1 cellular context compared by ENCODE assay signal in the genomic region with DNA sequence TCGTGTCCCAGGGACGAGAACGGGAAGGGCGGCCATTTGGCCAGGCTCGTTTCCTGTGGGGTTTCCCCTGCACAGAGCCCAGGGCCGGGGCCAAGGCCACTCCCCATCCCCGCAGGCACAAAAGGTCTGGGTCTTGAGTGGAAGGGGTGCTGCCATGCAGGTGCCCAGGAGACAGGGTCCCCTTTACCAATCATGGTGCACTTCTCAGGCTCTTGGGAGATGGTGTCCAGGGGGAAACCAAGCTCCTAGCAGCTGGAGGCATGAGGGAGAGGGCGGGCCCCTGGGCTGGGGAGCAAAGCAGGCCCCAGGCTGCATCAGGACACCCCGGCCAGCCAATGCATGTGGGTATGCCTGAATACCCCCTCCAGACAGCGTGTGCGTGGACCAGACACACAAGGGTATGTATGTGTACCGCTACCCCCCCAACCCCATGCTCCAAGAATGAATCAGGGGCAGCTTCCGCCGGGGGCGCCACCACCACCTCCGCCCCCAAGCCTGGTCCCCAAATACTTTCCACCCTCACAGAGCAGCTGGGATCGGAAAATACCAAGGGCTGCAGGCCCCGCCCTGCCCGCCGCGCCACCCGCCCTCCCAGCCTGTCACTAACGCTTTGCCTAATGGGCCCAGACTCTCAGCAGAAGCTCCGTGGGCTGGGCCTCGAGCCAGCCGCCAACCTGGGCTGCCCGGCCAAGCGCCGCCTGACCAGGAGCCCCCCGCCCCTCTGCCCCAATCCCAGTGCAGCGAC.
TF ChIP-seq lines count a peak whose summit lies in the region.

No MANE protein-coding gene starts in this region.

TF ChIP-seq in K562, 482 proteins besides CTCF, POLR2A, EP300 and RAD21 (continued from another document and continues in another):
- TF ChIP-seq, protein P1, sequence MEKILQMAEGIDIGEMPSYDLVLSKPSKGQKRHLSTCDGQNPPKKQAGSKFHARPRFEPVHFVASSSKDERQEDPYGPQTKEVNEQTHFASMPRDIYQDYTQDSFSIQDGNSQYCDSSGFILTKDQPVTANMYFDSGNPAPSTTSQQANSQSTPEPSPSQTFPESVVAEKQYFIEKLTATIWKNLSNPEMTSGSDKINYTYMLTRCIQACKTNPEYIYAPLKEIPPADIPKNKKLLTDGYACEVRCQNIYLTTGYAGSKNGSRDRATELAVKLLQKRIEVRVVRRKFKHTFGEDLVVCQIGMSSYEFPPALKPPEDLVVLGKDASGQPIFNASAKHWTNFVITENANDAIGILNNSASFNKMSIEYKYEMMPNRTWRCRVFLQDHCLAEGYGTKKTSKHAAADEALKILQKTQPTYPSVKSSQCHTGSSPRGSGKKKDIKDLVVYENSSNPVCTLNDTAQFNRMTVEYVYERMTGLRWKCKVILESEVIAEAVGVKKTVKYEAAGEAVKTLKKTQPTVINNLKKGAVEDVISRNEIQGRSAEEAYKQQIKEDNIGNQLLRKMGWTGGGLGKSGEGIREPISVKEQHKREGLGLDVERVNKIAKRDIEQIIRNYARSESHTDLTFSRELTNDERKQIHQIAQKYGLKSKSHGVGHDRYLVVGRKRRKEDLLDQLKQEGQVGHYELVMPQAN (IDR thresholded peaks at IDR 0.05; ENCODE audit: borderline replicate concordance), result 0 out of 2 replicates have a peak, but pooled peaks have one; percentile 45
- no peak for TF ChIP-seq JUNB (CRISPR knock-in tag; conservative IDR thresholded peaks at IDR 0.05)
- 0 out of 2 replicates have a peak, but pooled peaks have one; percentile 17 for TF ChIP-seq RFX7 (CRISPR knock-in tag; IDR thresholded peaks at IDR 0.05)
- TF ChIP-seq, protein P2, sequence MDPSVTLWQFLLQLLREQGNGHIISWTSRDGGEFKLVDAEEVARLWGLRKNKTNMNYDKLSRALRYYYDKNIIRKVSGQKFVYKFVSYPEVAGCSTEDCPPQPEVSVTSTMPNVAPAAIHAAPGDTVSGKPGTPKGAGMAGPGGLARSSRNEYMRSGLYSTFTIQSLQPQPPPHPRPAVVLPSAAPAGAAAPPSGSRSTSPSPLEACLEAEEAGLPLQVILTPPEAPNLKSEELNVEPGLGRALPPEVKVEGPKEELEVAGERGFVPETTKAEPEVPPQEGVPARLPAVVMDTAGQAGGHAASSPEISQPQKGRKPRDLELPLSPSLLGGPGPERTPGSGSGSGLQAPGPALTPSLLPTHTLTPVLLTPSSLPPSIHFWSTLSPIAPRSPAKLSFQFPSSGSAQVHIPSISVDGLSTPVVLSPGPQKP (CRISPR knock-in tag; IDR thresholded peaks at IDR 0.05), result 0 out of 2 replicates have a peak, but pooled peaks have one; percentile 80
- TF ChIP-seq ZNF354B (CRISPR knock-in tag; IDR thresholded peaks at IDR 0.05), result no peak
- TF ChIP-seq ZSCAN32 (CRISPR knock-in tag; IDR thresholded peaks at IDR 0.05), result no peak
- TF ChIP-seq NEUROD1 (IDR thresholded peaks at IDR 0.05; ENCODE audit: borderline replicate concordance, low read depth, low read length, partially characterized antibody), result no peak
- no peak for TF ChIP-seq ZKSCAN8 (CRISPR knock-in tag; IDR thresholded peaks at IDR 0.05)
- no peak; the same call in 1 of the 2 replicates for TF ChIP-seq POLR2H (tag; IDR thresholded peaks at IDR 0.05; ENCODE audit: low read depth)
- TF ChIP-seq ZNF589 (CRISPR knock-in tag; IDR thresholded peaks at IDR 0.05; ENCODE audit: low read depth), result no peak
- TF ChIP-seq, protein P3, sequence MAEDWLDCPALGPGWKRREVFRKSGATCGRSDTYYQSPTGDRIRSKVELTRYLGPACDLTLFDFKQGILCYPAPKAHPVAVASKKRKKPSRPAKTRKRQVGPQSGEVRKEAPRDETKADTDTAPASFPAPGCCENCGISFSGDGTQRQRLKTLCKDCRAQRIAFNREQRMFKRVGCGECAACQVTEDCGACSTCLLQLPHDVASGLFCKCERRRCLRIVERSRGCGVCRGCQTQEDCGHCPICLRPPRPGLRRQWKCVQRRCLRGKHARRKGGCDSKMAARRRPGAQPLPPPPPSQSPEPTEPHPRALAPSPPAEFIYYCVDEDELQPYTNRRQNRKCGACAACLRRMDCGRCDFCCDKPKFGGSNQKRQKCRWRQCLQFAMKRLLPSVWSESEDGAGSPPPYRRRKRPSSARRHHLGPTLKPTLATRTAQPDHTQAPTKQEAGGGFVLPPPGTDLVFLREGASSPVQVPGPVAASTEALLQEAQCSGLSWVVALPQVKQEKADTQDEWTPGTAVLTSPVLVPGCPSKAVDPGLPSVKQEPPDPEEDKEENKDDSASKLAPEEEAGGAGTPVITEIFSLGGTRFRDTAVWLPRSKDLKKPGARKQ (CRISPR knock-in tag; IDR thresholded peaks at IDR 0.05), result no peak
- TF ChIP-seq PHB2 (IDR thresholded peaks at IDR 0.05; ENCODE audit: low read depth), result no peak
- TF ChIP-seq, protein P4, sequence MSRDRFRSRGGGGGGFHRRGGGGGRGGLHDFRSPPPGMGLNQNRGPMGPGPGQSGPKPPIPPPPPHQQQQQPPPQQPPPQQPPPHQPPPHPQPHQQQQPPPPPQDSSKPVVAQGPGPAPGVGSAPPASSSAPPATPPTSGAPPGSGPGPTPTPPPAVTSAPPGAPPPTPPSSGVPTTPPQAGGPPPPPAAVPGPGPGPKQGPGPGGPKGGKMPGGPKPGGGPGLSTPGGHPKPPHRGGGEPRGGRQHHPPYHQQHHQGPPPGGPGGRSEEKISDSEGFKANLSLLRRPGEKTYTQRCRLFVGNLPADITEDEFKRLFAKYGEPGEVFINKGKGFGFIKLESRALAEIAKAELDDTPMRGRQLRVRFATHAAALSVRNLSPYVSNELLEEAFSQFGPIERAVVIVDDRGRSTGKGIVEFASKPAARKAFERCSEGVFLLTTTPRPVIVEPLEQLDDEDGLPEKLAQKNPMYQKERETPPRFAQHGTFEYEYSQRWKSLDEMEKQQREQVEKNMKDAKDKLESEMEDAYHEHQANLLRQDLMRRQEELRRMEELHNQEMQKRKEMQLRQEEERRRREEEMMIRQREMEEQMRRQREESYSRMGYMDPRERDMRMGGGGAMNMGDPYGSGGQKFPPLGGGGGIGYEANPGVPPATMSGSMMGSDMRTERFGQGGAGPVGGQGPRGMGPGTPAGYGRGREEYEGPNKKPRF (IDR thresholded peaks at IDR 0.05; ENCODE audit: low read depth, low read length), result no peak
- TF ChIP-seq, protein P5, sequence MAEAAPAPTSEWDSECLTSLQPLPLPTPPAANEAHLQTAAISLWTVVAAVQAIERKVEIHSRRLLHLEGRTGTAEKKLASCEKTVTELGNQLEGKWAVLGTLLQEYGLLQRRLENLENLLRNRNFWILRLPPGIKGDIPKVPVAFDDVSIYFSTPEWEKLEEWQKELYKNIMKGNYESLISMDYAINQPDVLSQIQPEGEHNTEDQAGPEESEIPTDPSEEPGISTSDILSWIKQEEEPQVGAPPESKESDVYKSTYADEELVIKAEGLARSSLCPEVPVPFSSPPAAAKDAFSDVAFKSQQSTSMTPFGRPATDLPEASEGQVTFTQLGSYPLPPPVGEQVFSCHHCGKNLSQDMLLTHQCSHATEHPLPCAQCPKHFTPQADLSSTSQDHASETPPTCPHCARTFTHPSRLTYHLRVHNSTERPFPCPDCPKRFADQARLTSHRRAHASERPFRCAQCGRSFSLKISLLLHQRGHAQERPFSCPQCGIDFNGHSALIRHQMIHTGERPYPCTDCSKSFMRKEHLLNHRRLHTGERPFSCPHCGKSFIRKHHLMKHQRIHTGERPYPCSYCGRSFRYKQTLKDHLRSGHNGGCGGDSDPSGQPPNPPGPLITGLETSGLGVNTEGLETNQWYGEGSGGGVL (CRISPR knock-in tag; IDR thresholded peaks at IDR 0.05), result no peak
- peak; percentile 35; the same call in 1 of the 2 replicates for TF ChIP-seq CBX1 (IDR thresholded peaks at IDR 0.05; ENCODE audit: low read depth)
- TF ChIP-seq, protein P6, sequence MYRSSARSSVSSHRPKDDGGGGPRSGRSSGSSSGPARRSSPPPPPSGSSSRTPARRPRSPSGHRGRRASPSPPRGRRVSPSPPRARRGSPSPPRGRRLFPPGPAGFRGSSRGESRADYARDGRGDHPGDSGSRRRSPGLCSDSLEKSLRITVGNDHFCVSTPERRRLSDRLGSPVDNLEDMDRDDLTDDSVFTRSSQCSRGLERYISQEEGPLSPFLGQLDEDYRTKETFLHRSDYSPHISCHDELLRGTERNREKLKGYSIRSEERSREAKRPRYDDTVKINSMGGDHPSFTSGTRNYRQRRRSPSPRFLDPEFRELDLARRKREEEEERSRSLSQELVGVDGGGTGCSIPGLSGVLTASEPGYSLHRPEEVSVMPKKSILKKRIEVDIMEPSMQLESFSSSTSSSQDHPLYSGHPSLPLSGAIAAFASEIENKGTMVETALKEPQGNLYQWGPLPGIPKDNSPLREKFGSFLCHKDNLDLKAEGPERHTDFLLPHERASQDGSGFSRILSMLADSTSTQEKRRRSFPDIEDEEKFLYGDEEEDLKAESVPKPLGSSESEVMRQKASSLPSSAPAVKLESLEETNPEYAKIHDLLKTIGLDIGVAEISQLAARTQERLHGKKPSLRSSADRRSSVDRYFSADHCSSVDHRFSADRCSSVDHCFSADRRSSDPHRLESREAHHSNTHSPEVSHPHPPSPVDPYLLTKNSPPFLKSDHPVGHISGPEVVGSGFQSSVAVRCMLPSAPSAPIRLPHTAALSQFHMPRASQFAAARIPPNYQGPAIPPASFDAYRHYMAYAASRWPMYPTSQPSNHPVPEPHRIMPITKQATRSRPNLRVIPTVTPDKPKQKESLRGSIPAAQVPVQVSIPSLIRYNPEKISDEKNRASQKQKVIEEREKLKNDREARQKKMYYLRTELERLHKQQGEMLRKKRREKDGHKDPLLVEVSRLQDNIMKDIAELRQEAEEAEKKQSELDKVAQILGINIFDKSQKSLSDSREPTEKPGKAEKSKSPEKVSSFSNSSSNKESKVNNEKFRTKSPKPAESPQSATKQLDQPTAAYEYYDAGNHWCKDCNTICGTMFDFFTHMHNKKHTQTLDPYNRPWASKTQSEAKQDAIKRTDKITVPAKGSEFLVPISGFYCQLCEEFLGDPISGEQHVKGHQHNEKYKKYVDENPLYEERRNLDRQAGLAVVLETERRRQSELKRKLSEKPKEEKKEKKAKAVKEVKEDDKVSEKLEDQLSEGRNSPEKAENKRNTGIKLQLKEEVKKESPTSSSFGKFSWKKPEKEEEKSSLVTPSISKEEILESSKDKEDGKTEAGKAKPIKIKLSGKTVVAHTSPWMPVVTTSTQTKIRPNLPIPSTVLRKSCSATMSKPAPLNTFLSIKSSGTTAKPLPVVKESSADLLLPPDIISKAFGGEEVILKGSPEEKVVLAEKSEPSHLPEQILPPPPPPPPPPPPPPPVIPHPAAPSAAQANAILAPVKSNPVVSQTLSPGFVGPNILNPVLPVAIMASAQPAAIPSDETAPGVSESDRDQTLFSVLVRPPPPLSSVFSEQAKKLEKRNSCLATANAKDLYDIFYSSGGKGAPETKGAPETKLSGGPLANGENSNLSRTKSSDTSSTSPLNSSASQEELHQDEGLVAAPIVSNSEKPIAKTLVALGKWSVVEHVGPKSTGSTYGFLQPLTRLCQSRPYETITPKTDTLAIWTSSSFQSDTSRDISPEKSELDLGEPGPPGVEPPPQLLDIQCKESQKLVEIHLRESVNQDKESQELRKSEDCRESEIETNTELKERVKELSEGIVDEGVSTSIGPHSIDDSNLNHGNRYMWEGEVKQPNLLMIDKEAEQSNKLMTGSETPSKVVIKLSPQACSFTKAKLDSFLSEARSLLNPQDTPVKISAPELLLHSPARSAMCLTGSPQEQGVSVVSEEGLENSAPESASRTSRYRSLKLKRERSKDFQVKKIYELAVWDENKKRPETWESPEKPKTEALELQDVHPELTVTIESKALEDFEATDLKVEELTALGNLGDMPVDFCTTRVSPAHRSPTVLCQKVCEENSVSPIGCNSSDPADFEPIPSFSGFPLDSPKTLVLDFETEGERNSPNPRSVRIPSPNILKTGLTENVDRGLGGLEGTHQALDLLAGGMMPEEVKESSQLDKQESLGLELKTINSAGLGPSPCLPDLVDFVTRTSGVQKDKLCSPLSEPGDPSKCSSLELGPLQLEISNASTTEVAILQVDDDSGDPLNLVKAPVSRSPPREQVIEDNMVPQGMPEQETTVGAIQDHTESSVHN (IDR thresholded peaks at IDR 0.05; ENCODE audit: borderline replicate concordance in 1 of 2, low read depth in 1 of 2), result no peak
- TF ChIP-seq RBM22 (IDR thresholded peaks at IDR 0.05; ENCODE audit: low read depth, low read length, poor library complexity, severe bottlenecking), result no peak
- no peak for TF ChIP-seq NFE2L1 (tag; IDR thresholded peaks at IDR 0.05; ENCODE audit: borderline replicate concordance, low read depth)
- peak; percentile 92 for TF ChIP-seq GABPA (tag; conservative IDR thresholded peaks at IDR 0.05; ENCODE audit: low read depth)
- TF ChIP-seq, protein P7, sequence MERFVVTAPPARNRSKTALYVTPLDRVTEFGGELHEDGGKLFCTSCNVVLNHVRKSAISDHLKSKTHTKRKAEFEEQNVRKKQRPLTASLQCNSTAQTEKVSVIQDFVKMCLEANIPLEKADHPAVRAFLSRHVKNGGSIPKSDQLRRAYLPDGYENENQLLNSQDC (CRISPR knock-in tag; IDR thresholded peaks at IDR 0.05), result no peak
- TF ChIP-seq ADNP (tag; IDR thresholded peaks at IDR 0.05), result no peak
- TF ChIP-seq HIVEP1 (CRISPR knock-in tag; IDR thresholded peaks at IDR 0.05), result no peak
- peak; percentile 26 for TF ChIP-seq HMGN3 (IDR thresholded peaks at IDR 0.05; ENCODE audit: borderline replicate concordance, extremely low read depth, insufficient read length, low read depth, low read length)
- TF ChIP-seq, protein P8, sequence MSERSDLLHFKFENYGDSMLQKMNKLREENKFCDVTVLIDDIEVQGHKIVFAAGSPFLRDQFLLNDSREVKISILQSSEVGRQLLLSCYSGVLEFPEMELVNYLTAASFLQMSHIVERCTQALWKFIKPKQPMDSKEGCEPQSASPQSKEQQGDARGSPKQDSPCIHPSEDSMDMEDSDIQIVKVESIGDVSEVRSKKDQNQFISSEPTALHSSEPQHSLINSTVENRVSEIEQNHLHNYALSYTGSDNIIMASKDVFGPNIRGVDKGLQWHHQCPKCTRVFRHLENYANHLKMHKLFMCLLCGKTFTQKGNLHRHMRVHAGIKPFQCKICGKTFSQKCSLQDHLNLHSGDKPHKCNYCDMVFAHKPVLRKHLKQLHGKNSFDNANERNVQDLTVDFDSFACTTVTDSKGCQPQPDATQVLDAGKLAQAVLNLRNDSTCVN (CRISPR knock-in tag; IDR thresholded peaks at IDR 0.05), result 0 out of 2 replicates have a peak, but pooled peaks have one; percentile 2
- no peak for TF ChIP-seq GTF2F1 (IDR thresholded peaks at IDR 0.05; ENCODE audit: low read depth, low read length)
- TF ChIP-seq CXXC5 (CRISPR knock-in tag; IDR thresholded peaks at IDR 0.05), result no peak
- no peak for TF ChIP-seq ZNF57 (CRISPR knock-in tag; IDR thresholded peaks at IDR 0.05)
- TF ChIP-seq KDM1A (IDR thresholded peaks at IDR 0.05), result no peak
- no peak for TF ChIP-seq NFXL1 (CRISPR knock-in tag; IDR thresholded peaks at IDR 0.05)
- TF ChIP-seq CHCHD3 (CRISPR knock-in tag; IDR thresholded peaks at IDR 0.05), result no peak
- TF ChIP-seq, protein P9, sequence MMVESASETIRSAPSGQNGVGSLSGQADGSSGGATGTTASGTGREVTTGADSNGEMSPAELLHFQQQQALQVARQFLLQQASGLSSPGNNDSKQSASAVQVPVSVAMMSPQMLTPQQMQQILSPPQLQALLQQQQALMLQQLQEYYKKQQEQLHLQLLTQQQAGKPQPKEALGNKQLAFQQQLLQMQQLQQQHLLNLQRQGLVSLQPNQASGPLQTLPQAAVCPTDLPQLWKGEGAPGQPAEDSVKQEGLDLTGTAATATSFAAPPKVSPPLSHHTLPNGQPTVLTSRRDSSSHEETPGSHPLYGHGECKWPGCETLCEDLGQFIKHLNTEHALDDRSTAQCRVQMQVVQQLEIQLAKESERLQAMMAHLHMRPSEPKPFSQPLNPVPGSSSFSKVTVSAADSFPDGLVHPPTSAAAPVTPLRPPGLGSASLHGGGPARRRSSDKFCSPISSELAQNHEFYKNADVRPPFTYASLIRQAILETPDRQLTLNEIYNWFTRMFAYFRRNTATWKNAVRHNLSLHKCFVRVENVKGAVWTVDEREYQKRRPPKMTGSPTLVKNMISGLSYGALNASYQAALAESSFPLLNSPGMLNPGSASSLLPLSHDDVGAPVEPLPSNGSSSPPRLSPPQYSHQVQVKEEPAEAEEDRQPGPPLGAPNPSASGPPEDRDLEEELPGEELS (CRISPR knock-in tag; IDR thresholded peaks at IDR 0.05; ENCODE audit: borderline replicate concordance), result no peak
- TF ChIP-seq ZFP30 (CRISPR knock-in tag; IDR thresholded peaks at IDR 0.05; ENCODE audit: borderline replicate concordance), result no peak
- no peak for TF ChIP-seq EZH2 (IDR thresholded peaks at IDR 0.05; ENCODE audit: borderline replicate concordance, low read depth, low read length)
